In the genomic region with DNA sequence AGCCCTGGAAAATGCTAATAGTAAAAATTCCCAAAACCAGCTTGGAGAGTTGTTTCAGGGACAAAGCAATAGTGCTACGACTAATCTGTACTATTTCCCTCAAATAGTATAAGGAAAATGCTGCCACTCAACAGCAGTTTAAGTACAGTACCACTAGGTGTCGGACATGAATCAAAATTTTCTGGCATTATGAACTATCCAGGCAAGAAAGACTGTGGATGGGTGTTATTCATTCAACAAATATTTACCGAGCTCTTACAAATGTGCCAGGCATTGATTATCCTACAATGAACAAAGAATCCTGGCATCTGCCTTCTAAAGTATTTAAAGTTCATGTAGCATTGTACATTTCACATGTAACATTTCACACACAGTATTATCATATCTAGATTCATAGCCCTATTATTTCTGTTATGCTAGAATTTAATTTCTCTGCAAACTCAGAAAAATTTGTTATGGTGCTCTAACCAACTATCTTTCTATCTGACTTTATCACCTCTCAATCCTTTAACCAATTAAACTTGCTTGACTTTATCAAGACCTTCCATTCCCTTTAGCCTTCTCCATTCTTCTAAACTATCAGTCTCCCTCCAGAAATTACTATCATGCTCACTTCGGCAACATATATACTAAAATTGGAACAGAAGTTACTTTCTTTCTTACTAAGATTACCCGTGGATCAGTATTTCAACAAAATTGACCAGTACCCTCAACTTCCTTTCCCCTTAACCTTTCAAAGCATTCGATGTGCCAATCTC, we compare ENCODE assay signal across 8 cellular contexts.
DNase-seq lines count a peak whose midpoint lies in the region; ATAC-seq and TF ChIP-seq lines count a peak whose summit lies in the region.

No MANE protein-coding gene starts in this region.

- POLR2A ChIA-PET in WTC11 (lab: Charles Lee): no interaction called here

- H3K4me1 Mint-ChIP-seq in Calu3 (ENCODE audit: low read depth, unreplicated experiment) (no peaks in the 10 kb centered on the region), WTC11 (peaks cover 8% of the 10 kb centered on the region)

- DNase-seq in Calu3: peak; percentile 52
- DNase-seq in NCI-H2107 (lab: John Stamatoyannopoulos, UW): peak; percentile 29
- no peak for DNase-seq in WTC11 (ENCODE audit: low spot score)
- peak; percentile 64 for DNase-seq in glomerular visceral epithelial cell (ENCODE audit: extremely low spot score)
- peak; percentile 32 for DNase-seq in pulmonary artery endothelial cell (ENCODE audit: low read depth, low spot score)
- no peak for DNase-seq in stimulated activated naive CD4-positive, alpha-beta T cell treated with Interleukin-2 at 50 U/mL for 16 hours (lab: John Stamatoyannopoulos, UW)

- no peaks in the 10 kb centered on the region for H3K9me3 Mint-ChIP-seq in Calu3 (ENCODE audit: low read depth, unreplicated experiment)
- no peaks in the 10 kb centered on the region for H3K9me3 Mint-ChIP-seq in WTC11

- BruUV-seq in Calu3 (replicated peaks; lab: Mats Ljungman, UMichigan): no TSS peak

- H3K36me3 Mint-ChIP-seq in Calu3 (ENCODE audit: insufficient read depth, unreplicated experiment): no peaks in the 10 kb centered on the region
- no peaks in the 10 kb centered on the region for H3K36me3 Mint-ChIP-seq in WTC11

- no peak overlapping the region for H3K27ac Mint-ChIP-seq in Calu3 (ENCODE audit: unreplicated experiment)
- no peak overlapping the region for H3K27ac Mint-ChIP-seq in WTC11

- CTCF ChIA-PET in Calu3 (lab: Charles Lee) (interaction anchor here (0.6 to 1.6 kb wide), 7 partner anchors 64 to 438 kb away, joined by 3 to 7 read pairs (median 3); a partner anchor contains a TSS), WTC11 (lab: Charles Lee) (interaction anchor here (0.6 to 1.2 kb wide), 2 partner anchors 286 to 309 kb away, joined by 3 to 5 read pairs; no protein-coding TSS in a partner anchor)

- intact Hi-C loops in Calu3 (cut with micrococcal nuclease; ENCODE audit: unreplicated experiment): loop anchor here (1.0 to 5.0 kb wide), 6 partner anchors 82 to 584 kb away; no protein-coding TSS in a partner anchor

- TF ChIP-seq CTCF in Calu3 (IDR thresholded peaks at IDR 0.05; ENCODE audit: unreplicated experiment) (peak; percentile 51), WTC11 (IDR thresholded peaks at IDR 0.05) (no peak; the same call in 1 of the 2 replicates)

- H3K27me3 Mint-ChIP-seq in Calu3 (ENCODE audit: unreplicated experiment) (no peaks in the 10 kb centered on the region), WTC11 (ENCODE audit: low read depth) (no peaks in the 10 kb centered on the region)

- H3K4me3 Mint-ChIP-seq in Calu3 (ENCODE audit: low read depth, unreplicated experiment): no peak overlapping the region
- no peak overlapping the region for H3K4me3 Mint-ChIP-seq in WTC11

- ATAC-seq in GM19025 (IDR thresholded peaks at IDR 0.05; ENCODE audit: low read depth, unreplicated experiment) (peak; percentile 75), HG03097 (IDR thresholded peaks at IDR 0.05; ENCODE audit: low FRiP score, unreplicated experiment) (peak; percentile 80), WTC11 (peak; percentile 73)

TF ChIP-seq in WTC11, 78 proteins besides CTCF, POLR2A, EP300 and RAD21:
- TF ChIP-seq NFE2L1 (CRISPR knock-in tag; IDR thresholded peaks at IDR 0.05) (no peak), EMX1 (CRISPR knock-in tag; IDR thresholded peaks at IDR 0.05) (no peak), CREM (CRISPR knock-in tag; IDR thresholded peaks at IDR 0.05) (no peak), ZNF263 (CRISPR knock-in tag; IDR thresholded peaks at IDR 0.05; ENCODE audit: low read depth) (no peak), TP53 (CRISPR knock-in tag; IDR thresholded peaks at IDR 0.05) (no peak), NR3C1 (CRISPR knock-in tag; conservative IDR thresholded peaks at IDR 0.05; ENCODE audit: low read depth) (no peak), ZNF396 (CRISPR knock-in tag; IDR thresholded peaks at IDR 0.05; ENCODE audit: borderline replicate concordance) (no peak)
- TF ChIP-seq, protein P1, sequence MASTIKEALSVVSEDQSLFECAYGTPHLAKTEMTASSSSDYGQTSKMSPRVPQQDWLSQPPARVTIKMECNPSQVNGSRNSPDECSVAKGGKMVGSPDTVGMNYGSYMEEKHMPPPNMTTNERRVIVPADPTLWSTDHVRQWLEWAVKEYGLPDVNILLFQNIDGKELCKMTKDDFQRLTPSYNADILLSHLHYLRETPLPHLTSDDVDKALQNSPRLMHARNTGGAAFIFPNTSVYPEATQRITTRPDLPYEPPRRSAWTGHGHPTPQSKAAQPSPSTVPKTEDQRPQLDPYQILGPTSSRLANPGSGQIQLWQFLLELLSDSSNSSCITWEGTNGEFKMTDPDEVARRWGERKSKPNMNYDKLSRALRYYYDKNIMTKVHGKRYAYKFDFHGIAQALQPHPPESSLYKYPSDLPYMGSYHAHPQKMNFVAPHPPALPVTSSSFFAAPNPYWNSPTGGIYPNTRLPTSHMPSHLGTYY (CRISPR knock-in tag; IDR thresholded peaks at IDR 0.05): no peak
- TF ChIP-seq, protein P2, sequence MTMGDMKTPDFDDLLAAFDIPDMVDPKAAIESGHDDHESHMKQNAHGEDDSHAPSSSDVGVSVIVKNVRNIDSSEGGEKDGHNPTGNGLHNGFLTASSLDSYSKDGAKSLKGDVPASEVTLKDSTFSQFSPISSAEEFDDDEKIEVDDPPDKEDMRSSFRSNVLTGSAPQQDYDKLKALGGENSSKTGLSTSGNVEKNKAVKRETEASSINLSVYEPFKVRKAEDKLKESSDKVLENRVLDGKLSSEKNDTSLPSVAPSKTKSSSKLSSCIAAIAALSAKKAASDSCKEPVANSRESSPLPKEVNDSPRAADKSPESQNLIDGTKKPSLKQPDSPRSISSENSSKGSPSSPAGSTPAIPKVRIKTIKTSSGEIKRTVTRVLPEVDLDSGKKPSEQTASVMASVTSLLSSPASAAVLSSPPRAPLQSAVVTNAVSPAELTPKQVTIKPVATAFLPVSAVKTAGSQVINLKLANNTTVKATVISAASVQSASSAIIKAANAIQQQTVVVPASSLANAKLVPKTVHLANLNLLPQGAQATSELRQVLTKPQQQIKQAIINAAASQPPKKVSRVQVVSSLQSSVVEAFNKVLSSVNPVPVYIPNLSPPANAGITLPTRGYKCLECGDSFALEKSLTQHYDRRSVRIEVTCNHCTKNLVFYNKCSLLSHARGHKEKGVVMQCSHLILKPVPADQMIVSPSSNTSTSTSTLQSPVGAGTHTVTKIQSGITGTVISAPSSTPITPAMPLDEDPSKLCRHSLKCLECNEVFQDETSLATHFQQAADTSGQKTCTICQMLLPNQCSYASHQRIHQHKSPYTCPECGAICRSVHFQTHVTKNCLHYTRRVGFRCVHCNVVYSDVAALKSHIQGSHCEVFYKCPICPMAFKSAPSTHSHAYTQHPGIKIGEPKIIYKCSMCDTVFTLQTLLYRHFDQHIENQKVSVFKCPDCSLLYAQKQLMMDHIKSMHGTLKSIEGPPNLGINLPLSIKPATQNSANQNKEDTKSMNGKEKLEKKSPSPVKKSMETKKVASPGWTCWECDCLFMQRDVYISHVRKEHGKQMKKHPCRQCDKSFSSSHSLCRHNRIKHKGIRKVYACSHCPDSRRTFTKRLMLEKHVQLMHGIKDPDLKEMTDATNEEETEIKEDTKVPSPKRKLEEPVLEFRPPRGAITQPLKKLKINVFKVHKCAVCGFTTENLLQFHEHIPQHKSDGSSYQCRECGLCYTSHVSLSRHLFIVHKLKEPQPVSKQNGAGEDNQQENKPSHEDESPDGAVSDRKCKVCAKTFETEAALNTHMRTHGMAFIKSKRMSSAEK (CRISPR knock-in tag; IDR thresholded peaks at IDR 0.05; ENCODE audit: borderline replicate concordance): no peak
- TF ChIP-seq, protein P3, sequence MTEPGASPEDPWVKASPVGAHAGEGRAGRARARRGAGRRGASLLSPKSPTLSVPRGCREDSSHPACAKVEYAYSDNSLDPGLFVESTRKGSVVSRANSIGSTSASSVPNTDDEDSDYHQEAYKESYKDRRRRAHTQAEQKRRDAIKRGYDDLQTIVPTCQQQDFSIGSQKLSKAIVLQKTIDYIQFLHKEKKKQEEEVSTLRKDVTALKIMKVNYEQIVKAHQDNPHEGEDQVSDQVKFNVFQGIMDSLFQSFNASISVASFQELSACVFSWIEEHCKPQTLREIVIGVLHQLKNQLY (CRISPR knock-in tag; IDR thresholded peaks at IDR 0.05): no peak
- TF ChIP-seq, protein P4, sequence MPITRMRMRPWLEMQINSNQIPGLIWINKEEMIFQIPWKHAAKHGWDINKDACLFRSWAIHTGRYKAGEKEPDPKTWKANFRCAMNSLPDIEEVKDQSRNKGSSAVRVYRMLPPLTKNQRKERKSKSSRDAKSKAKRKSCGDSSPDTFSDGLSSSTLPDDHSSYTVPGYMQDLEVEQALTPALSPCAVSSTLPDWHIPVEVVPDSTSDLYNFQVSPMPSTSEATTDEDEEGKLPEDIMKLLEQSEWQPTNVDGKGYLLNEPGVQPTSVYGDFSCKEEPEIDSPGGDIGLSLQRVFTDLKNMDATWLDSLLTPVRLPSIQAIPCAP (CRISPR knock-in tag; IDR thresholded peaks at IDR 0.05): no peak
- TF ChIP-seq, protein P5, sequence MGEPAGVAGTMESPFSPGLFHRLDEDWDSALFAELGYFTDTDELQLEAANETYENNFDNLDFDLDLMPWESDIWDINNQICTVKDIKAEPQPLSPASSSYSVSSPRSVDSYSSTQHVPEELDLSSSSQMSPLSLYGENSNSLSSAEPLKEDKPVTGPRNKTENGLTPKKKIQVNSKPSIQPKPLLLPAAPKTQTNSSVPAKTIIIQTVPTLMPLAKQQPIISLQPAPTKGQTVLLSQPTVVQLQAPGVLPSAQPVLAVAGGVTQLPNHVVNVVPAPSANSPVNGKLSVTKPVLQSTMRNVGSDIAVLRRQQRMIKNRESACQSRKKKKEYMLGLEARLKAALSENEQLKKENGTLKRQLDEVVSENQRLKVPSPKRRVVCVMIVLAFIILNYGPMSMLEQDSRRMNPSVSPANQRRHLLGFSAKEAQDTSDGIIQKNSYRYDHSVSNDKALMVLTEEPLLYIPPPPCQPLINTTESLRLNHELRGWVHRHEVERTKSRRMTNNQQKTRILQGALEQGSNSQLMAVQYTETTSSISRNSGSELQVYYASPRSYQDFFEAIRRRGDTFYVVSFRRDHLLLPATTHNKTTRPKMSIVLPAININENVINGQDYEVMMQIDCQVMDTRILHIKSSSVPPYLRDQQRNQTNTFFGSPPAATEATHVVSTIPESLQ (CRISPR knock-in tag; IDR thresholded peaks at IDR 0.05): no peak
- TF ChIP-seq, protein P6, sequence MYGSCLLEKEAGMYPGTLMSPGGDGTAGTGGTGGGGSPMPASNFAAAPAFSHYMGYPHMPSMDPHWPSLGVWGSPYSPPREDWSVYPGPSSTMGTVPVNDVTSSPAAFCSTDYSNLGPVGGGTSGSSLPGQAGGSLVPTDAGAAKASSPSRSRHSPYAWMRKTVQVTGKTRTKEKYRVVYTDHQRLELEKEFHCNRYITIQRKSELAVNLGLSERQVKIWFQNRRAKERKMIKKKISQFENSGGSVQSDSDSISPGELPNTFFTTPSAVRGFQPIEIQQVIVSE (CRISPR knock-in tag; IDR thresholded peaks at IDR 0.05; ENCODE audit: borderline replicate concordance): no peak

Comparison
In these comparisons a context has a peak if more than half of its experiments do, and no peak if none do; other contexts are left out.
1. DNase-seq: peak in Calu3 (single experiment), NCI-H2107 (single experiment), glomerular visceral epithelial cell (single experiment) and pulmonary artery endothelial cell (single experiment); none in WTC11 (single experiment) and stimulated activated naive CD4-positive, alpha-beta T cell treated with Interleukin-2 at 50 U/mL for 16 hours (single experiment).
2. Peak in every context shown above with its lines, with median percentiles within 50 percentile points of each other: ATAC-seq.